Comparison of ENCODE assay signal across 16 cellular contexts in the genomic region with DNA sequence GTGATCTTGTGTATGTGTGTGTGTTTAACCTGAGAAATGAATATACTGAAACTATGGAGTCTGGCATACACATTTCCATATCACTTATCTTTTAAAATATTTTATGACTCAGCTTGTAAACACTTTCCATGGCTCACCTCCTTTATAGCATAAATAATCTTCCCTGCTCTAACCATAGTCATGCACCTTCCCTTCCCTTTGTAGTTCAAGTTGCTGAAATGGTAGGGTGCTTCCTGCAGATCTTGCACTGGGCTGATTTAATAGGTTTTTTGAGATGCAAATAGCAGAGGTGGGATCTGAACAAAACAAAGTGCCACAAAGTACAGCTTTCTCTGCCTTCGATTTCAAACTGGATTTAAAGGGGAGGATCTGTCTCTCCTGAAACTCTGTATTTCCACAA.
DNase-seq lines count a peak whose midpoint lies in the region; FAIRE-seq and TF ChIP-seq lines count a peak whose summit lies in the region.
"Had no signal": no experiment of that assay in that cellular context is flagged by ENCODE, and none has a peak within 500 bp of the region (broad histone marks: within the 10 kb centered on the region; RNA-seq: fewer than 3 reads in every experiment).

No MANE protein-coding gene starts in this region.

- peak; percentile 13 for DNase-seq in HT-29 (ENCODE audit: low spot score)
- DNase-seq in astrocyte (ENCODE audit: low read depth) = peak; percentile 26
- DNase-seq in iPS DF 19.7 (ENCODE audit: low read depth, low spot score) = peak; percentile 45
- DNase-seq in NCI-H446 (lab: John Stamatoyannopoulos, UW) = no peak
- DNase-seq in suprapubic skin (ENCODE audit: low spot score in 2 of 2) = no peak
- DNase-seq in Peyer's patch = no peak
- DNase-seq in superior temporal gyrus (ENCODE audit: extremely low spot score) = no peak
- DNase-seq: GM23248, IMR-90, Kasumi-1, NCI-H146, NCI-H2081 treated with DMSO at 0.1 percent for 48 hours, PC-3 had no signal

- no peaks in the 10 kb centered on the region for H3K27me3 ChIP-seq in astrocyte (ENCODE audit: insufficient read depth, low read length)
- no peaks in the 10 kb centered on the region for H3K27me3 ChIP-seq in suprapubic skin
- no peaks in the 10 kb centered on the region for H3K27me3 ChIP-seq in Peyer's patch
- H3K27me3 ChIP-seq: BLaER1 treated with 17β-estradiol and CSF1 and Interleukin-3, amounts not matched to agents 10 nM and 100 nM had no signal

- no peak overlapping the region for H3K9ac ChIP-seq in astrocyte (ENCODE audit: low read length)
- H3K9ac ChIP-seq: BLaER1 treated with 17β-estradiol and CSF1 and Interleukin-3, amounts not matched to agents 10 nM and 100 nM; GM23248 had no signal

- H3K4me3 ChIP-seq in astrocyte (ENCODE audit: insufficient read depth, low read depth, low read length) (no peak overlapping the region), suprapubic skin (no peak overlapping the region), Peyer's patch (no peak overlapping the region)
- H3K4me3 ChIP-seq: BLaER1 treated with 17β-estradiol and CSF1 and Interleukin-3, amounts not matched to agents 10 nM and 100 nM; GM23248 had no signal

- H3K79me2 ChIP-seq in astrocyte (ENCODE audit: insufficient read depth, low read length) = no peaks in the 10 kb centered on the region

- TF ChIP-seq EP300 in suprapubic skin (IDR thresholded peaks at IDR 0.05) = no peak

- peaks cover 2% of the 10 kb centered on the region for H3K9me3 Mint-ChIP-seq in astrocyte (ENCODE audit: unreplicated experiment)

- TF ChIP-seq CTCF in astrocyte (IDR thresholded peaks at IDR 0.05; ENCODE audit: insufficient read depth, low read depth, low read length) (no peak), suprapubic skin (IDR thresholded peaks at IDR 0.05) (no peak), Peyer's patch (IDR thresholded peaks at IDR 0.05) (no peak)

- H3K9me3 ChIP-seq in astrocyte (ENCODE audit: insufficient read depth, low read depth, low read length) (no peaks in the 10 kb centered on the region), suprapubic skin (no peaks in the 10 kb centered on the region), Peyer's patch (no peaks in the 10 kb centered on the region)

- no peaks in the 10 kb centered on the region for H4K20me1 ChIP-seq in astrocyte (ENCODE audit: insufficient read depth, low read length)
- H4K20me1 ChIP-seq: BLaER1 treated with 17β-estradiol and CSF1 and Interleukin-3, amounts not matched to agents 10 nM and 100 nM had no signal

- no peaks in the 10 kb centered on the region for H3K36me3 Mint-ChIP-seq in astrocyte (ENCODE audit: low read depth, unreplicated experiment)

- H3K4me2 ChIP-seq in astrocyte (ENCODE audit: low read length) = no peak overlapping the region
- H3K4me2 ChIP-seq: BLaER1 treated with 17β-estradiol and CSF1 and Interleukin-3, amounts not matched to agents 10 nM and 100 nM had no signal

- no peak for FAIRE-seq in astrocyte (lab: Jason Lieb, UNC)
- FAIRE-seq: G401.6, GM12891 had no signal

- no peak overlapping the region for H2AFZ ChIP-seq in astrocyte (ENCODE audit: low read depth, low read length)
- H2AFZ ChIP-seq: GM23248 had no signal

- H3K4me1 Mint-ChIP-seq in astrocyte (ENCODE audit: low read depth, unreplicated experiment) = peaks cover 5% of the 10 kb centered on the region

- no peak overlapping the region for H3K27ac Mint-ChIP-seq in astrocyte (ENCODE audit: unreplicated experiment)

- H3K36me3 ChIP-seq in astrocyte (ENCODE audit: insufficient read depth, low read length) (no peaks in the 10 kb centered on the region), suprapubic skin (no peaks in the 10 kb centered on the region), Peyer's patch (no peaks in the 10 kb centered on the region)
- H3K36me3 ChIP-seq: BLaER1 treated with 17β-estradiol and CSF1 and Interleukin-3, amounts not matched to agents 10 nM and 100 nM had no signal

- H3K4me3 Mint-ChIP-seq in astrocyte (ENCODE audit: unreplicated experiment) = no peak overlapping the region

- peaks cover 13% of the 10 kb centered on the region for H3K4me1 ChIP-seq in astrocyte (ENCODE audit: insufficient read depth, low read length)
- H3K4me1 ChIP-seq in suprapubic skin = no peaks in the 10 kb centered on the region
- no peaks in the 10 kb centered on the region for H3K4me1 ChIP-seq in Peyer's patch
- H3K4me1 ChIP-seq: BLaER1 treated with 17β-estradiol and CSF1 and Interleukin-3, amounts not matched to agents 10 nM and 100 nM had no signal

- no peak overlapping the region for H3K27ac ChIP-seq in astrocyte (ENCODE audit: low read depth, low read length)
- H3K27ac ChIP-seq in suprapubic skin = no peak overlapping the region
- no peak overlapping the region for H3K27ac ChIP-seq in Peyer's patch
- H3K27ac ChIP-seq: BLaER1 treated with 17β-estradiol and CSF1 and Interleukin-3, amounts not matched to agents 10 nM and 100 nM; GM23248 had no signal

- TF ChIP-seq POLR2A in suprapubic skin (IDR thresholded peaks at IDR 0.05) (no peak), Peyer's patch (IDR thresholded peaks at IDR 0.05) (no peak)

- 45% methylated on average over 1 of the region's 1 CpG for WGBS in suprapubic skin

- no peaks in the 10 kb centered on the region for H3K27me3 Mint-ChIP-seq in astrocyte (ENCODE audit: low read depth, unreplicated experiment)

Comparison
In these comparisons a context has a peak if more than half of its experiments do, and no peak if none do; other contexts are left out.
1. DNase-seq: peak in HT-29 (single experiment), astrocyte (single experiment) and iPS DF 19.7 (single experiment); none in NCI-H446 (0 of 2), suprapubic skin (0 of 2), Peyer's patch (0 of 3) and superior temporal gyrus (single experiment).